In the genomic region with DNA sequence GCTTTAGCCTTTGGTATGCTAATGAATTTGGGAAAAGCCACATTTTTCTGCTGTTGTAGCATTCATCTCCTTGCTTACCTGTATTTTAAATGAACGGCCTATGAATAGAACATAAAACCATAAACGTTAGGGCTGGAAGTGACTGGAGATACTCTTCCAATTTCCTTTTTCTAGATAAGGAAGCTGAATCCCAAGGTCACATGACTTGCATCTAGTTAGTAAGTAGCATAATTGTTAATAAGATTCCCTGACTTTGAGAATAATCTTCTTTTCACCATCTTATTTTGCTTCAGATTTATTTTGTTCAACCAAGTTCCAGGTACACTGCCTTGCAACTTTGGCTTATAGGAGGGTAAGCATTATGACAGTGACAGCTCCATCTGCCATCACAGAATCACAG, we compare ENCODE assay signal across 16 cellular contexts. TPM values are rescaled to one million over a fixed set of nuclear protein-coding genes. Genes with fewer than 3 reads are reported as not detected.
DNase-seq lines count a peak whose midpoint lies in the region; ATAC-seq, FAIRE-seq and TF ChIP-seq lines count a peak whose summit lies in the region.
"Had no signal": no experiment of that assay in that cellular context is flagged by ENCODE, and none has a peak within 500 bp of the region (broad histone marks: within the 10 kb centered on the region; RNA-seq: fewer than 3 reads in every experiment).

No MANE protein-coding gene starts in this region.

- H3K4me3 ChIP-seq in bronchial epithelial cell (ENCODE audit: low read depth, low read length) (no peak overlapping the region), H7 (ENCODE audit: insufficient read depth, low read depth, low read length) (no peak overlapping the region)
- H3K4me3 ChIP-seq in naive thymus-derived CD4-positive, alpha-beta T cell (ENCODE audit: low read length), result no peak overlapping the region
- H3K4me3 ChIP-seq: BLaER1 treated with 17β-estradiol and CSF1 and Interleukin-3, amounts not matched to agents 10 nM and 100 nM had no signal

- H3K4me3 Mint-ChIP-seq in activated T-cell treated with anti-CD3 and anti-CD28 coated beads, Interleukin-2, amount 50 U/mL, for 72 hours, result no peak overlapping the region
- H3K4me3 Mint-ChIP-seq in naive thymus-derived CD4-positive, alpha-beta T cell, result no peak overlapping the region
- no peak overlapping the region for H3K4me3 Mint-ChIP-seq in stimulated activated naive B cell treated with anti-CD40 and anti-IgM and Interleukin-4, amounts not matched to agents 10 μg/mL and 1 μg/mL and 100 μg/mL, for 72 hours
- H3K4me3 Mint-ChIP-seq: CD4-positive, CD25-positive, alpha-beta regulatory T cell had no signal

- no peak for TF ChIP-seq CTCF in bronchial epithelial cell (IDR thresholded peaks at IDR 0.05; ENCODE audit: insufficient read depth, low read length, severe bottlenecking)

- no peaks in the 10 kb centered on the region for H3K27me3 Mint-ChIP-seq in activated T-cell treated with anti-CD3 and anti-CD28 coated beads, Interleukin-2, amount 50 U/mL, for 72 hours (ENCODE audit: low read depth)
- H3K27me3 Mint-ChIP-seq in naive thymus-derived CD4-positive, alpha-beta T cell, result no peaks in the 10 kb centered on the region
- H3K27me3 Mint-ChIP-seq in stimulated activated naive B cell treated with anti-CD40 and anti-IgM and Interleukin-4, amounts not matched to agents 10 μg/mL and 1 μg/mL and 100 μg/mL, for 72 hours, result no peaks in the 10 kb centered on the region
- H3K27me3 Mint-ChIP-seq: CD4-positive, CD25-positive, alpha-beta regulatory T cell had no signal

- no peak for TF ChIP-seq POLR2A in GM18505 (IDR thresholded peaks at IDR 0.05; ENCODE audit: borderline replicate concordance, extremely low read depth, insufficient read depth, insufficient read length)

- peaks cover 46% of the 10 kb centered on the region for H3K4me1 Mint-ChIP-seq in activated T-cell treated with anti-CD3 and anti-CD28 coated beads, Interleukin-2, amount 50 U/mL, for 72 hours (ENCODE audit: low read depth)
- H3K4me1 Mint-ChIP-seq in naive thymus-derived CD4-positive, alpha-beta T cell, result peaks cover 13 to 74% (median 66%) of the 10 kb centered on the region in 7 donors
- peaks cover 32 to 69% of the 10 kb centered on the region in 2 donors for H3K4me1 Mint-ChIP-seq in stimulated activated naive B cell treated with anti-CD40 and anti-IgM and Interleukin-4, amounts not matched to agents 10 μg/mL and 1 μg/mL and 100 μg/mL, for 72 hours

- H3K9me3 ChIP-seq in naive thymus-derived CD4-positive, alpha-beta T cell (ENCODE audit: control insufficient read depth in 2 of 3, low read length in 3 of 3), result no peaks in the 10 kb centered on the region

- H3K9me3 Mint-ChIP-seq in activated T-cell treated with anti-CD3 and anti-CD28 coated beads, Interleukin-2, amount 50 U/mL, for 72 hours, result no peaks in the 10 kb centered on the region
- H3K9me3 Mint-ChIP-seq in naive thymus-derived CD4-positive, alpha-beta T cell, result no peaks in the 10 kb centered on the region
- H3K9me3 Mint-ChIP-seq in stimulated activated naive B cell treated with anti-CD40 and anti-IgM and Interleukin-4, amounts not matched to agents 10 μg/mL and 1 μg/mL and 100 μg/mL, for 72 hours, result no peaks in the 10 kb centered on the region
- H3K9me3 Mint-ChIP-seq: CD4-positive, CD25-positive, alpha-beta regulatory T cell had no signal

- CTCF ChIA-PET in naive thymus-derived CD4-positive, alpha-beta T cell (lab: Charles Lee), result interaction anchor here (1.8 kb wide), 1 partner anchor 19 kb away, joined by 5 read pairs; no protein-coding TSS in a partner anchor

- FAIRE-seq in bronchial epithelial cell (lab: Jason Lieb, UNC), result peak; percentile 28
- FAIRE-seq: GM19239, H54 had no signal

- H3K36me3 Mint-ChIP-seq in activated T-cell treated with anti-CD3 and anti-CD28 coated beads, Interleukin-2, amount 50 U/mL, for 72 hours (ENCODE audit: insufficient read depth in 2 of 2), result peaks cover 2 to 3% of the 10 kb centered on the region in 2 donors
- H3K36me3 Mint-ChIP-seq in naive thymus-derived CD4-positive, alpha-beta T cell, result peaks cover 0 to 11% (median 4%) of the 10 kb centered on the region in 5 donors
- H3K36me3 Mint-ChIP-seq in stimulated activated naive B cell treated with anti-CD40 and anti-IgM and Interleukin-4, amounts not matched to agents 10 μg/mL and 1 μg/mL and 100 μg/mL, for 72 hours, result peaks cover 9 to 25% of the 10 kb centered on the region in 2 donors
- H3K36me3 Mint-ChIP-seq: CD4-positive, CD25-positive, alpha-beta regulatory T cell had no signal

- H3K4me1 ChIP-seq in naive thymus-derived CD4-positive, alpha-beta T cell (ENCODE audit: control insufficient read depth in 2 of 2, insufficient read depth in 2 of 2, low read length in 2 of 2), result peaks cover 0 to 7% of the 10 kb centered on the region in 2 donors

- peak overlapping the region; percentile 7 for H3K27ac Mint-ChIP-seq in activated T-cell treated with anti-CD3 and anti-CD28 coated beads, Interleukin-2, amount 50 U/mL, for 72 hours
- peak overlapping the region in 5 of 9 donors; percentile 13 to 65 (median 40) for H3K27ac Mint-ChIP-seq in naive thymus-derived CD4-positive, alpha-beta T cell
- peak overlapping the region; percentile 51 for H3K27ac Mint-ChIP-seq in stimulated activated naive B cell treated with anti-CD40 and anti-IgM and Interleukin-4, amounts not matched to agents 10 μg/mL and 1 μg/mL and 100 μg/mL, for 72 hours

- POLR2A ChIA-PET in naive thymus-derived CD4-positive, alpha-beta T cell (lab: Charles Lee), result interaction anchor here (1.2 kb wide), 1 partner anchor 9 kb away, joined by 3 read pairs; no protein-coding TSS in a partner anchor

- H3K27ac ChIP-seq in naive thymus-derived CD4-positive, alpha-beta T cell (ENCODE audit: low read depth, low read length), result no peak overlapping the region
- H3K27ac ChIP-seq: BLaER1 treated with 17β-estradiol and CSF1 and Interleukin-3, amounts not matched to agents 10 nM and 100 nM had no signal

- peaks cover 5% of the 10 kb centered on the region for H3K36me3 ChIP-seq in bronchial epithelial cell (ENCODE audit: control insufficient read depth, insufficient read depth, low read length)
- peaks cover 3 to 11% (median 5%) of the 10 kb centered on the region in 3 experiments for H3K36me3 ChIP-seq in naive thymus-derived CD4-positive, alpha-beta T cell (ENCODE audit: control insufficient read depth in 2 of 3, insufficient read depth in 3 of 3, low read length in 3 of 3)
- no peaks in the 10 kb centered on the region; the same call in 1 of the 2 replicates for H3K36me3 ChIP-seq in H7 (replicated peaks; ENCODE audit: control insufficient read depth, insufficient read depth, low read length)

- no peak for ATAC-seq in activated T-cell treated with anti-CD3 and anti-CD28 coated beads, Interleukin-2, amount 50 U/mL, for 72 hours (replicated peaks in 1 of 2)
- no peak for ATAC-seq in naive thymus-derived CD4-positive, alpha-beta T cell
- ATAC-seq in stimulated activated naive B cell treated with anti-CD40 and anti-IgM and Interleukin-4, amounts not matched to agents 10 μg/mL and 1 μg/mL and 100 μg/mL, for 72 hours (replicated peaks), result no peak
- ATAC-seq in GM18505 (IDR thresholded peaks at IDR 0.05; ENCODE audit: unreplicated experiment) (no peak), GM19324 (IDR thresholded peaks at IDR 0.05; ENCODE audit: low FRiP score, unreplicated experiment) (no peak)

- DNase-seq in activated T-cell treated with anti-CD3 and anti-CD28 coated beads, Interleukin-2, amount 50 U/mL, for 72 hours, result no peak
- DNase-seq in activated T-cell treated with anti-CD3 and anti-CD28 coated beads, Interleukin-2, amount 50 U/mL, for 48 hours, result no peak
- no peak for DNase-seq in bronchial epithelial cell (ENCODE audit: low read depth)
- no peak for DNase-seq in naive thymus-derived CD4-positive, alpha-beta T cell
- DNase-seq in stimulated activated naive B cell treated with anti-CD40 and anti-IgM and Interleukin-4, amounts not matched to agents 10 μg/mL and 1 μg/mL and 100 μg/mL, for 72 hours, result no peak
- DNase-seq in H7, result no peak
- DNase-seq: 8988T; Calu3; CD4-positive, CD25-positive, alpha-beta regulatory T cell; IMR-90; KG1 had no signal

- no peaks in the 10 kb centered on the region for H3K27me3 ChIP-seq in bronchial epithelial cell (ENCODE audit: control insufficient read depth, insufficient read depth, low read length)
- no peaks in the 10 kb centered on the region for H3K27me3 ChIP-seq in naive thymus-derived CD4-positive, alpha-beta T cell (ENCODE audit: control insufficient read depth in 2 of 2, insufficient read depth in 2 of 2, low read length in 2 of 2)
- H3K27me3 ChIP-seq in H7 (ENCODE audit: control insufficient read depth, insufficient read depth, low read length), result no peaks in the 10 kb centered on the region
- H3K27me3 ChIP-seq: BLaER1 treated with 17β-estradiol and CSF1 and Interleukin-3, amounts not matched to agents 10 nM and 100 nM had no signal

- intact Hi-C loops in naive thymus-derived CD4-positive, alpha-beta T cell (cut with micrococcal nuclease), result loop anchor here in 1 of 2 donors (5.0 kb wide), 1 partner anchor 45 kb away; a partner anchor contains a TSS

RNA-seq across cellular contexts. Expression of a gene that starts 20.7 kb away (rescaled TPM):
- 100 to 1,000 TPM; 225 to 272 TPM for total RNA-seq in activated T-cell treated with anti-CD3 and anti-CD28 coated beads, Interleukin-2, amount 50 U/mL, for 72 hours
- 37.6 and 47.2 TPM in 2 replicates for total RNA-seq in bronchial epithelial cell
- total RNA-seq in naive thymus-derived CD4-positive, alpha-beta T cell, result 100 to 1,000 TPM in 4 of 5 experiments, 10 to 100 TPM in 1; 97.3 to 138 (median 126) TPM
- polyA plus RNA-seq in naive thymus-derived CD4-positive, alpha-beta T cell, result 10 to 100 TPM; 41.9 to 50.1 TPM
- total RNA-seq in H7 (2014; rRNA removed; shearing (Covaris generic)), result 12.6 and 13.2 TPM in 2 replicates

RNA-seq across cellular contexts. Expression of a gene that starts 44.8 kb away (rescaled TPM):
- total RNA-seq in activated T-cell treated with anti-CD3 and anti-CD28 coated beads, Interleukin-2, amount 50 U/mL, for 72 hours, result 10 to 100 TPM; 61.3 to 73.6 TPM
- 145 and 146 TPM in 2 replicates for total RNA-seq in bronchial epithelial cell
- total RNA-seq in naive thymus-derived CD4-positive, alpha-beta T cell, result 10 to 100 TPM; 43.7 to 61.6 (median 48.4) TPM
- 10 to 100 TPM; 43.7 to 66.1 TPM for polyA plus RNA-seq in naive thymus-derived CD4-positive, alpha-beta T cell
- 30.7 and 39.6 TPM in 2 replicates for total RNA-seq in H7 (2014; rRNA removed; shearing (Covaris generic))
